ENCODE assay signal across 16 cellular contexts in the genomic region with DNA sequence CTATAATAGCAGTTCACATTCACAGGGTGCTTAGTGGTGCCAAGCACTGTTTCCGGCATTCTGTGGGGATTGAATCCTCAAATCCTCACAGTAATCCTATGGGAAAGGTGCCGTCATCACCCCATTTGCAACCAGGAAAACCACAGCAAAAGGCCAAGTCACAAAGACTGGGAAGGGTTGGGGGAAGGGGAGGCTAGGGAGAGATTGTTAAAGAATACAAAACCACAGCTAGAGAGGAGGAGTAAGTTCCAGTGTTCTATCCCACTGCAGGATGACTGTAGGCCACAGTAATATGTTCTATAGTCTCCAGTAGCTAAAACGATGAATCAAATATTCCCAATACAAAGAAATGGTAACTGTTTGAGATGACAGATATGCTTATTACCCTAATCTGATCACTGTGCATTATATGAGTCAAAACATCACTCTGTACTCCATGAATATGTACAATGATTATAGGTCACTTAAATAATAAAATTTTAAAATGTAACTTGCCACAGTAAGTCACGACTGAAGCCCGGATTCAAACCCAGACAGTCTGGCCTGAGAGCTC.
DNase-seq lines count a peak whose midpoint lies in the region; ATAC-seq and TF ChIP-seq lines count a peak whose summit lies in the region.
"Had no signal": no experiment of that assay in that cellular context is flagged by ENCODE, and none has a peak within 500 bp of the region (broad histone marks: within the 10 kb centered on the region; RNA-seq: fewer than 3 reads in every experiment).

No MANE protein-coding gene starts in this region.

- H3K36me3 ChIP-seq in mesendoderm (ENCODE audit: control insufficient read depth, insufficient read depth, low read length): no peaks in the 10 kb centered on the region

- H4K8ac ChIP-seq in mesendoderm (ENCODE audit: low read depth, low read length): no peak overlapping the region

- no peak overlapping the region for H2BK5ac ChIP-seq in mesendoderm (ENCODE audit: low read length)

- no peaks in the 10 kb centered on the region for H3K9me3 Mint-ChIP-seq in activated T-helper 1 cell treated with anti-CD3 and anti-CD28 coated beads, Interleukin-12 subunit alpha, Interleukin-12 subunit beta, Interleukin-2, Interleukin-4 antibody, amounts not matched to agents 30 ng/mL and 10 ng/mL and 1 ng/mL, durations not matched to agents 14 hours and 24 hours and 36 hours

- no peak overlapping the region for H2AK5ac ChIP-seq in mesendoderm (ENCODE audit: low read length)

- no peak overlapping the region for H3K4me3 Mint-ChIP-seq in activated T-helper 1 cell treated with anti-CD3 and anti-CD28 coated beads, Interleukin-12 subunit alpha, Interleukin-12 subunit beta, Interleukin-2, Interleukin-4 antibody, amounts not matched to agents 30 ng/mL and 10 ng/mL and 1 ng/mL, durations not matched to agents 14 hours and 24 hours and 36 hours
- H3K4me3 Mint-ChIP-seq: B cell had no signal

- H3K4me2 ChIP-seq in mesendoderm (ENCODE audit: low read length): no peak overlapping the region

- no peak overlapping the region for H3K18ac ChIP-seq in mesendoderm (ENCODE audit: low read length)

- peak overlapping the region; percentile 63 for H3K27ac Mint-ChIP-seq in activated T-helper 1 cell treated with anti-CD3 and anti-CD28 coated beads, Interleukin-12 subunit alpha, Interleukin-12 subunit beta, Interleukin-2, Interleukin-4 antibody, amounts not matched to agents 30 ng/mL and 10 ng/mL and 1 ng/mL, durations not matched to agents 14 hours and 24 hours and 36 hours
- H3K27ac Mint-ChIP-seq: B cell had no signal

- H3K27ac ChIP-seq in mesendoderm (ENCODE audit: low read depth, low read length) (no peak overlapping the region), coronary artery (no peak overlapping the region)
- H3K27ac ChIP-seq: psoas muscle had no signal

- no peaks in the 10 kb centered on the region for H3K27me3 Mint-ChIP-seq in activated T-helper 1 cell treated with anti-CD3 and anti-CD28 coated beads, Interleukin-12 subunit alpha, Interleukin-12 subunit beta, Interleukin-2, Interleukin-4 antibody, amounts not matched to agents 30 ng/mL and 10 ng/mL and 1 ng/mL, durations not matched to agents 14 hours and 24 hours and 36 hours (ENCODE audit: insufficient read depth)
- H3K27me3 Mint-ChIP-seq: B cell had no signal

- H3K36me3 Mint-ChIP-seq in activated T-helper 1 cell treated with anti-CD3 and anti-CD28 coated beads, Interleukin-12 subunit alpha, Interleukin-12 subunit beta, Interleukin-2, Interleukin-4 antibody, amounts not matched to agents 30 ng/mL and 10 ng/mL and 1 ng/mL, durations not matched to agents 14 hours and 24 hours and 36 hours (ENCODE audit: low read depth): no peaks in the 10 kb centered on the region

- intact Hi-C loops in activated T-helper 1 cell treated with anti-CD3 and anti-CD28 coated beads, Interleukin-12 subunit alpha, Interleukin-12 subunit beta, Interleukin-2, Interleukin-4 antibody, amounts not matched to agents 30 ng/mL and 10 ng/mL and 1 ng/mL, durations not matched to agents 14 hours and 24 hours and 36 hours (cut with micrococcal nuclease): no loop called here

- H3K56ac ChIP-seq in mesendoderm (ENCODE audit: low read length): peak overlapping the region; percentile 15

- H3K23ac ChIP-seq in mesendoderm (ENCODE audit: low read length): no peak overlapping the region

- H3K4me1 Mint-ChIP-seq in activated T-helper 1 cell treated with anti-CD3 and anti-CD28 coated beads, Interleukin-12 subunit alpha, Interleukin-12 subunit beta, Interleukin-2, Interleukin-4 antibody, amounts not matched to agents 30 ng/mL and 10 ng/mL and 1 ng/mL, durations not matched to agents 14 hours and 24 hours and 36 hours (ENCODE audit: low read depth): peaks cover 61% of the 10 kb centered on the region

- H3K27me3 ChIP-seq in mesendoderm (ENCODE audit: insufficient read depth, low read length, poor library complexity): no peaks in the 10 kb centered on the region

- no peak overlapping the region for H3K9ac ChIP-seq in mesendoderm (ENCODE audit: low read length)

- no peaks in the 10 kb centered on the region for H3K4me1 ChIP-seq in mesendoderm (ENCODE audit: control insufficient read depth, low read depth, low read length)

- no peak overlapping the region for H3K4me3 ChIP-seq in AG10803 (ENCODE audit: low read length)
- H3K4me3 ChIP-seq in mesendoderm (ENCODE audit: low read length): no peak overlapping the region
- H3K4me3 ChIP-seq in coronary artery: no peak overlapping the region
- H3K4me3 ChIP-seq: psoas muscle had no signal

- H3K4ac ChIP-seq in mesendoderm (ENCODE audit: low read depth, low read length): no peak overlapping the region

- H4K5ac ChIP-seq in mesendoderm (ENCODE audit: low read length): no peak overlapping the region

- TF ChIP-seq CTCF in AG10803 (conservative IDR thresholded peaks at IDR 0.05; ENCODE audit: low read length) (no peak), coronary artery (IDR thresholded peaks at IDR 0.05) (no peak)

- H2BK120ac ChIP-seq in mesendoderm (ENCODE audit: low read depth, low read length): no peak overlapping the region

- H3K79me1 ChIP-seq in mesendoderm (ENCODE audit: low read length): no peaks in the 10 kb centered on the region

- peak; percentile 80 for DNase-seq in AG10803 (ENCODE audit: low read depth)
- peak; percentile 85 for DNase-seq in HK-2 (ENCODE audit: unreplicated experiment)
- DNase-seq in activated T-helper 1 cell treated with anti-CD3 and anti-CD28 coated beads, Interleukin-12 subunit alpha, Interleukin-12 subunit beta, Interleukin-2, Interleukin-4 antibody, amounts not matched to agents 30 ng/mL and 10 ng/mL and 1 ng/mL, durations not matched to agents 14 hours and 24 hours and 36 hours (ENCODE audit: low spot score): no peak
- peak; percentile 40 for DNase-seq in mesendoderm
- DNase-seq in left lobe of liver (ENCODE audit: low spot score): no peak
- no peak for DNase-seq in SIG-M5 treated with dmso at 0.1 percent for 504 hours (lab: John Stamatoyannopoulos, UW; ENCODE audit: unreplicated experiment)
- DNase-seq in DMS53 treated with DMSO at 0.1 percent for 48 hours (lab: John Stamatoyannopoulos, UW; ENCODE audit: unreplicated experiment): no peak
- DNase-seq in coronary artery (ENCODE audit: low spot score): no peak
- DNase-seq: activated CD8-positive, alpha-beta memory T cell treated with anti-CD3 and anti-CD28 coated beads, Interleukin-2, amount 50 U/mL, for 4 hours; EL; foreskin fibroblast; NCI-H2029 treated with DMSO at 0.1 percent for 48 hours; psoas muscle; SHP77 treated with DMSO at 0.1 percent for 48 hours; stimulated activated CD4-positive, alpha-beta T cell treated with anti-CD3 and anti-CD28 coated beads, Interleukin-2, amount 100 ng/mL, for 24 hours had no signal

- no peaks in the 10 kb centered on the region for H3K79me2 ChIP-seq in mesendoderm (ENCODE audit: control insufficient read depth, insufficient read depth, low read length)

- H2BK15ac ChIP-seq in mesendoderm (replicated peaks; ENCODE audit: low read depth): no peak overlapping the region

- no CpG with 5 or more reads among the region's 5 CpGs for WGBS in mesendoderm (ENCODE audit: extremely low coverage, insufficient coverage, low lambda C conversion rate)

- no peak for ATAC-seq in left lobe of liver
- ATAC-seq: psoas muscle had no signal

Comparison
In these comparisons a context has a peak if more than half of its experiments do, and no peak if none do; other contexts are left out.
1. DNase-seq: peak in AG10803 (single experiment), HK-2 (single experiment) and mesendoderm (single experiment); none in activated T-helper 1 cell treated with anti-CD3 and anti-CD28 coated beads, Interleukin-12 subunit alpha, Interleukin-12 subunit beta, Interleukin-2, Interleukin-4 antibody, amounts not matched to agents 30 ng/mL and 10 ng/mL and 1 ng/mL, durations not matched to agents 14 hours and 24 hours and 36 hours (single experiment), left lobe of liver (single experiment), SIG-M5 treated with dmso at 0.1 percent for 504 hours (single experiment), DMS53 treated with DMSO at 0.1 percent for 48 hours (single experiment) and coronary artery (single experiment).